Comparison of ENCODE assay signal across 9 cellular contexts in the genomic region with DNA sequence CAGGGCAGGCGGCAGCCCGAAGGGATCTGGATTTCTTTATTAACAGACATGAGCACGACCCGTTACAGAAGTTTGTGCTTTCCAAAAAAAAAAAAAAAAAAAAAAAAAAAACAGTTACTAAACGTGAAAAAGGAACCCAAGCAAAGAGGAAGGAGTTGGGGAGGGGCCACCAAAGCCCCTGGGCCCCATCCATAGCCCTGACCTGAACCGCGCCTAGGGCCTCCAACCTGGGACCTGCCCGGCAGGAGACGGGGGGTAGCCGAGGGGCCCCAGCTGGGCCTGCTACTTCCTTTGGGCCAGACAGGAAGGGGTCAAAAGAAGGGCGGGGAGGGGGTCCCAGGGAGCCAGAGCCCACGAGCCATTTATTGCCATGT. TPM values are rescaled to one million over a fixed set of nuclear protein-coding genes. Genes with fewer than 3 reads are reported as not detected.
DNase-seq lines count a peak whose midpoint lies in the region; ATAC-seq, FAIRE-seq and TF ChIP-seq lines count a peak whose summit lies in the region.
"Had no signal": no experiment of that assay in that cellular context is flagged by ENCODE, and none has a peak within 500 bp of the region (broad histone marks: within the 10 kb centered on the region; RNA-seq: fewer than 3 reads in every experiment).

No MANE protein-coding gene starts in this region.

- WGBS in suprapubic skin, result 26% methylated on average over 12 of the region's 12 CpGs

- H3K36me3 ChIP-seq in kidney (ENCODE audit: control insufficient read depth in 1 of 2, insufficient read depth in 2 of 2, low read length in 2 of 2) (no peaks in the 10 kb centered on the region), suprapubic skin (peaks cover 24% of the 10 kb centered on the region)

- H3K36me3 Mint-ChIP-seq in activated naive CD4-positive, alpha-beta T cell treated with anti-CD3 and anti-CD28 coated beads, Interleukin-2, amount 10 ng/mL, durations not matched to agents 7 days and 5 days, result no peaks in the 10 kb centered on the region
- peaks cover 20% of the 10 kb centered on the region for H3K36me3 Mint-ChIP-seq in WTC11

- H3K9me3 ChIP-seq in kidney (ENCODE audit: control insufficient read depth in 1 of 2, low read length in 2 of 2), result no peaks in the 10 kb centered on the region
- no peaks in the 10 kb centered on the region for H3K9me3 ChIP-seq in suprapubic skin

- no peak for TF ChIP-seq POLR2A in suprapubic skin (IDR thresholded peaks at IDR 0.05)

- no peak for TF ChIP-seq CTCF in WTC11 (IDR thresholded peaks at IDR 0.05)
- TF ChIP-seq CTCF in kidney (IDR thresholded peaks at IDR 0.05; ENCODE audit: borderline replicate concordance, extremely low read depth, insufficient read depth), result no peak
- no peak for TF ChIP-seq CTCF in suprapubic skin (IDR thresholded peaks at IDR 0.05)
- no peak for TF ChIP-seq CTCF in foreskin keratinocyte (conservative IDR thresholded peaks at IDR 0.05)

- DNase-seq in activated naive CD4-positive, alpha-beta T cell treated with anti-CD3 and anti-CD28 coated beads, Interleukin-2, amount 10 ng/mL, durations not matched to agents 7 days and 5 days, result no peak
- DNase-seq in activated naive CD4-positive, alpha-beta T cell treated with anti-CD3 and anti-CD28 coated beads, Interleukin-2, amount 50 U/mL, for 16 hours, result no peak
- DNase-seq in WTC11 (ENCODE audit: low spot score) (no peak), kidney (peak; percentile 80), suprapubic skin (ENCODE audit: low spot score in 2 of 2) (peak in 1 of 2 donors; percentile 75), AG08395 (ENCODE audit: low spot score) (no peak), DMS 273 (lab: John Stamatoyannopoulos, UW; ENCODE audit: unreplicated experiment) (no peak), foreskin keratinocyte (no peak)
- DNase-seq: NCI-H1417 treated with DMSO at 0.1 percent for 48 hours had no signal

- no peak for FAIRE-seq in kidney (lab: Jason Lieb, UNC)

- ATAC-seq in WTC11 (no peak), foreskin keratinocyte (no peak)

- no peaks in the 10 kb centered on the region for H3K27me3 ChIP-seq in suprapubic skin
- H3K27me3 ChIP-seq in foreskin keratinocyte, result peaks cover 14% of the 10 kb centered on the region

- POLR2A ChIA-PET in WTC11 (lab: Charles Lee), result interaction anchor here (1.8 to 2.1 kb wide), 2 partner anchors 9 to 37 kb away, joined by 10 to 12 read pairs; no protein-coding TSS in a partner anchor

- peaks cover 28% of the 10 kb centered on the region for H3K27me3 Mint-ChIP-seq in activated naive CD4-positive, alpha-beta T cell treated with anti-CD3 and anti-CD28 coated beads, Interleukin-2, amount 10 ng/mL, durations not matched to agents 7 days and 5 days
- H3K27me3 Mint-ChIP-seq in WTC11 (ENCODE audit: low read depth), result peaks cover 8% of the 10 kb centered on the region

- H3K9ac ChIP-seq in kidney (ENCODE audit: low read length in 2 of 2), result no peak overlapping the region

- CTCF ChIA-PET in activated naive CD4-positive, alpha-beta T cell treated with anti-CD3 and anti-CD28 coated beads, Interleukin-2, amount 10 ng/mL, durations not matched to agents 7 days and 5 days (lab: Charles Lee), result interaction anchor here (0.9 to 6.8 kb wide), 14 partner anchors 11 to 147 kb away, joined by 3 to 89 read pairs (median 6); a partner anchor contains a TSS
- CTCF ChIA-PET in WTC11 (lab: Charles Lee), result interaction anchor here (1.0 to 7.2 kb wide), 16 partner anchors 9 to 148 kb away, joined by 3 to 175 read pairs (median 12); a partner anchor contains a TSS

- TF ChIP-seq EP300 in suprapubic skin (IDR thresholded peaks at IDR 0.05), result no peak

- H3K27ac ChIP-seq in kidney (ENCODE audit: low read depth in 2 of 2, low read length in 2 of 2), result no peak overlapping the region
- H3K27ac ChIP-seq in suprapubic skin, result no peak overlapping the region
- no peak overlapping the region for H3K27ac ChIP-seq in foreskin keratinocyte

- H3K4me3 Mint-ChIP-seq in activated naive CD4-positive, alpha-beta T cell treated with anti-CD3 and anti-CD28 coated beads, Interleukin-2, amount 10 ng/mL, durations not matched to agents 7 days and 5 days, result peak overlapping the region; percentile 80
- H3K4me3 Mint-ChIP-seq in WTC11, result peak overlapping the region; percentile 20; the same call in 1 of the 2 replicates

- peaks cover 0 to 13% of the 10 kb centered on the region in 2 donors for H3K4me1 ChIP-seq in kidney (ENCODE audit: control insufficient read depth in 1 of 2, insufficient read depth in 1 of 2, low read depth in 1 of 2, low read length in 2 of 2)
- peaks cover 50% of the 10 kb centered on the region for H3K4me1 ChIP-seq in suprapubic skin
- H3K4me1 ChIP-seq in foreskin keratinocyte, result no peaks in the 10 kb centered on the region

- H3K4me1 Mint-ChIP-seq in activated naive CD4-positive, alpha-beta T cell treated with anti-CD3 and anti-CD28 coated beads, Interleukin-2, amount 10 ng/mL, durations not matched to agents 7 days and 5 days, result peaks cover 33% of the 10 kb centered on the region
- peaks cover 30% of the 10 kb centered on the region for H3K4me1 Mint-ChIP-seq in WTC11

- peak overlapping the region; percentile 90 for H3K27ac Mint-ChIP-seq in activated naive CD4-positive, alpha-beta T cell treated with anti-CD3 and anti-CD28 coated beads, Interleukin-2, amount 10 ng/mL, durations not matched to agents 7 days and 5 days
- peak overlapping the region; percentile 86 for H3K27ac Mint-ChIP-seq in WTC11

- H3K4me3 ChIP-seq in kidney (ENCODE audit: low read length in 2 of 2) (no peak overlapping the region), suprapubic skin (peak overlapping the region; percentile 74)

- no peaks in the 10 kb centered on the region for H3K9me3 Mint-ChIP-seq in activated naive CD4-positive, alpha-beta T cell treated with anti-CD3 and anti-CD28 coated beads, Interleukin-2, amount 10 ng/mL, durations not matched to agents 7 days and 5 days
- H3K9me3 Mint-ChIP-seq in WTC11, result no peaks in the 10 kb centered on the region

- intact Hi-C loops in kidney (cut with DNase I), result no loop called here

TF ChIP-seq in WTC11, 78 proteins besides CTCF, POLR2A, EP300 and RAD21:
- no peak for TF ChIP-seq NR1H2 (CRISPR knock-in tag; IDR thresholded peaks at IDR 0.05)

RNA-seq across cellular contexts. Expression of a gene that starts 10.0 kb away (rescaled TPM):
- 13.1 to 14.7 TPM (median 14.6 TPM) in 3 replicates for total RNA-seq in WTC11 (2021)
- total RNA-seq in kidney, result 5.5 TPM
- polyA plus RNA-seq in kidney (ENCODE audit: insufficient read depth, low read depth, low replicate concordance), result 1.6 TPM
- total RNA-seq in suprapubic skin, result 1 to 10 TPM; 5.7 to 9.8 (median 7.8) TPM
- total RNA-seq in foreskin keratinocyte, result 2.4 and 3.0 TPM in 2 replicates
- polyA plus RNA-seq in foreskin keratinocyte, result 4.7 and 5.0 TPM in 2 replicates

RNA-seq across cellular contexts. Expression of a gene that starts 16.9 kb away (rescaled TPM):
- 267 to 288 TPM (median 269 TPM) in 3 replicates for total RNA-seq in WTC11 (2021)
- 64.2 TPM for total RNA-seq in kidney
- polyA plus RNA-seq in kidney (ENCODE audit: insufficient read depth, low read depth, low replicate concordance), result 56.5 TPM
- total RNA-seq in suprapubic skin, result 10 to 100 TPM; 13.1 to 43.4 (median 25.3) TPM
- 80.8 and 88.5 TPM in 2 replicates for total RNA-seq in foreskin keratinocyte
- polyA plus RNA-seq in foreskin keratinocyte, result 69.8 and 78.7 TPM in 2 replicates

RNA-seq across cellular contexts. Expression of a gene that starts 30.1 kb away (rescaled TPM):
- 60.7 to 69.2 TPM (median 61.7 TPM) in 3 replicates for total RNA-seq in WTC11 (2021)
- 37.8 TPM for total RNA-seq in kidney
- polyA plus RNA-seq in kidney (ENCODE audit: insufficient read depth, low read depth, low replicate concordance), result 9.6 TPM
- 10 to 100 TPM; 29.1 to 62.2 (median 37.1) TPM for total RNA-seq in suprapubic skin
- 49.4 and 58.1 TPM in 2 replicates for total RNA-seq in foreskin keratinocyte
- polyA plus RNA-seq in foreskin keratinocyte, result 44.7 and 50.5 TPM in 2 replicates

RNA-seq across cellular contexts. Expression of a gene that starts 40.8 kb away (rescaled TPM):
- total RNA-seq in WTC11 (2021) (124 to 142 TPM (median 139 TPM) in 3 replicates), kidney (89.7 TPM), suprapubic skin (10 to 100 TPM; 28.7 to 41.3 (median 32.0) TPM), foreskin keratinocyte (71.7 and 77.8 TPM in 2 replicates)
- polyA plus RNA-seq in kidney (ENCODE audit: insufficient read depth, low read depth, low replicate concordance) (46.4 TPM), foreskin keratinocyte (106 and 107 TPM in 2 replicates)

RNA-seq across cellular contexts. Expression of a gene that starts 47.2 kb away (rescaled TPM):
- total RNA-seq in WTC11 (2021) (10.0 to 12.8 TPM (median 12.1 TPM) in 3 replicates), kidney (4.2 TPM), suprapubic skin (10 to 100 TPM in 1 of 4 donors, 1 to 10 TPM in 3; 2.3 to 18.4 (median 7.1) TPM), foreskin keratinocyte (6.0 and 9.7 TPM in 2 replicates)
- polyA plus RNA-seq in kidney (ENCODE audit: insufficient read depth, low read depth, low replicate concordance) (3.1 TPM), foreskin keratinocyte (11.8 and 12.3 TPM in 2 replicates)
